ENCODE assay signal across 25 cellular contexts in genomic region chr6:130259140-130259539, GRCh38. TPM values are rescaled to one million over a fixed set of nuclear protein-coding genes. Genes with fewer than 3 reads are reported as not detected.
DNase-seq lines count a peak whose midpoint lies in the region; ATAC-seq lines count a peak whose summit lies in the region.
"Had no signal": no experiment of that assay in that cellular context is flagged by ENCODE, and none has a peak within 500 bp of the region (broad histone marks: within the 10 kb centered on the region; RNA-seq: fewer than 3 reads in every experiment).

No MANE protein-coding gene starts in this region.

- peaks cover 11% of the 10 kb centered on the region for H3K9me3 Mint-ChIP-seq in T-helper 1 cell treated with Interleukin-12 subunit alpha and Interleukin-12 subunit beta and Interleukin-4 antibody, amounts not matched to agents 30 μg/mL and 1 μg/mL, for 36 hours
- peaks cover 0 to 4% (median 0%) of the 10 kb centered on the region in 3 donors for H3K9me3 Mint-ChIP-seq in T-cell

- peaks cover 11% of the 10 kb centered on the region for H3K36me3 Mint-ChIP-seq in T-helper 1 cell treated with Interleukin-12 subunit alpha and Interleukin-12 subunit beta and Interleukin-4 antibody, amounts not matched to agents 30 μg/mL and 1 μg/mL, for 36 hours (ENCODE audit: low read depth)
- peaks cover 2% of the 10 kb centered on the region for H3K36me3 Mint-ChIP-seq in T-cell

- no CpG with 5 or more reads among the region's 1 CpG for WGBS in trophoblast cell (ENCODE audit: extremely low coverage, insufficient coverage, insufficient read length)

- peak overlapping the region; percentile 37 for H3K14ac ChIP-seq in trophoblast cell (ENCODE audit: low read length)

- H3K27ac Mint-ChIP-seq in T-helper 1 cell treated with Interleukin-12 subunit alpha and Interleukin-12 subunit beta and Interleukin-4 antibody, amounts not matched to agents 30 μg/mL and 1 μg/mL, for 36 hours: peak overlapping the region; percentile 35
- H3K27ac Mint-ChIP-seq in T-cell: peak overlapping the region; percentile 84 to 95
- H3K27ac Mint-ChIP-seq: HFFc6 had no signal

- H3K18ac ChIP-seq in trophoblast cell (ENCODE audit: low read length): no peak overlapping the region

- peaks cover 40% of the 10 kb centered on the region for H3K4me1 Mint-ChIP-seq in T-helper 1 cell treated with Interleukin-12 subunit alpha and Interleukin-12 subunit beta and Interleukin-4 antibody, amounts not matched to agents 30 μg/mL and 1 μg/mL, for 36 hours (ENCODE audit: low read depth)
- H3K4me1 Mint-ChIP-seq in T-cell: peaks cover 33 to 41% (median 33%) of the 10 kb centered on the region in 3 donors

- H2BK5ac ChIP-seq in trophoblast cell (ENCODE audit: low read depth, low read length, poor library complexity): no peak overlapping the region

- no peak overlapping the region for H3K4ac ChIP-seq in trophoblast cell (ENCODE audit: low read depth, low read length)

- H2AK5ac ChIP-seq in trophoblast cell (ENCODE audit: low read length): no peak overlapping the region

- H2BK12ac ChIP-seq in trophoblast cell (ENCODE audit: low read length): peak overlapping the region; percentile 31

- no peaks in the 10 kb centered on the region for H3K27me3 Mint-ChIP-seq in T-helper 1 cell treated with Interleukin-12 subunit alpha and Interleukin-12 subunit beta and Interleukin-4 antibody, amounts not matched to agents 30 μg/mL and 1 μg/mL, for 36 hours (ENCODE audit: low read depth)
- no peaks in the 10 kb centered on the region for H3K27me3 Mint-ChIP-seq in T-cell

- ATAC-seq in GM19351 (IDR thresholded peaks at IDR 0.05; ENCODE audit: unreplicated experiment) (peak; percentile 40), T-cell (replicated peaks in 1 of 4) (no peak)
- ATAC-seq: lower lobe of right lung, Panc1 had no signal

- peak overlapping the region; percentile 24 for H4K91ac ChIP-seq in trophoblast cell (ENCODE audit: low read depth, low read length)

- no peak for DNase-seq in T-helper 1 cell
- no peak for DNase-seq in T-cell
- DNase-seq in trophoblast cell: no peak
- DNase-seq in NCI-H774 (lab: John Stamatoyannopoulos, UW): no peak
- DNase-seq in NCI-H146 (lab: John Stamatoyannopoulos, UW): no peak
- DNase-seq in dermis blood vessel endothelial cell: no peak
- DNase-seq: 8988T; activated CD4-positive, alpha-beta T cell treated with anti-CD3 and anti-CD28 coated beads, Interleukin-2, amount 50 U/mL, for 1 hour; activated T-cell treated with anti-CD3 and anti-CD28 coated beads for 4 hours; amygdala; HFFc6; lower lobe of right lung; NCI-H1092 treated with DMSO at 0.1 percent for 48 hours; stimulated activated CD4-positive, alpha-beta T cell treated with anti-CD3 and anti-CD28 coated beads, Interleukin-1b, Interleukin-23, amount 100 ng/mL, for 48 hours; stimulated activated naive CD4-positive, alpha-beta T cell; WERI-Rb-1 had no signal

- H4K8ac ChIP-seq in trophoblast cell (ENCODE audit: low read depth, low read length): no peak overlapping the region

- H3K9me3 ChIP-seq in trophoblast cell (ENCODE audit: insufficient read depth, low read depth, low read length): peaks cover 6% of the 10 kb centered on the region
- H3K9me3 ChIP-seq: lower lobe of right lung, thoracic aorta had no signal

- CTCF ChIA-PET in T-cell (lab: Charles Lee): interaction anchor here (0.6 to 0.9 kb wide), 2 partner anchors 23 to 33 kb away, joined by 3 to 4 read pairs; no protein-coding TSS in a partner anchor

- POLR2A ChIA-PET in T-cell (lab: Charles Lee): no interaction called here

- H3K4me1 ChIP-seq in trophoblast cell (ENCODE audit: control insufficient read depth in 1 of 2, insufficient read depth in 2 of 2, low read length in 2 of 2): peaks cover 2% of the 10 kb centered on the region in 2 experiments
- H3K4me1 ChIP-seq: lower lobe of right lung had no signal

- no peak overlapping the region for H2AFZ ChIP-seq in trophoblast cell (ENCODE audit: insufficient read depth, low read length, poor library complexity)

- H4K12ac ChIP-seq in trophoblast cell (ENCODE audit: low read depth, low read length): no peak overlapping the region

- H3K27ac ChIP-seq in trophoblast cell (ENCODE audit: low read depth, low read length): no peak overlapping the region
- H3K27ac ChIP-seq: coronary artery, lower lobe of right lung, thoracic aorta, WERI-Rb-1 had no signal

- no peak overlapping the region for H3K4me3 ChIP-seq in trophoblast cell (ENCODE audit: low read depth, low read length)
- H3K4me3 ChIP-seq: coronary artery, lower lobe of right lung, thoracic aorta had no signal

- H2BK120ac ChIP-seq in trophoblast cell (ENCODE audit: insufficient read depth, low read length, poor library complexity): no peak overlapping the region

- no peak overlapping the region for H3K9ac ChIP-seq in trophoblast cell (ENCODE audit: low read length)

- H3K4me2 ChIP-seq in trophoblast cell (ENCODE audit: low read length): no peak overlapping the region

- no peak overlapping the region for H3K23ac ChIP-seq in trophoblast cell (ENCODE audit: low read length)

- no peak overlapping the region for H3K4me3 Mint-ChIP-seq in T-helper 1 cell treated with Interleukin-12 subunit alpha and Interleukin-12 subunit beta and Interleukin-4 antibody, amounts not matched to agents 30 μg/mL and 1 μg/mL, for 36 hours
- H3K4me3 Mint-ChIP-seq in T-cell: peak overlapping the region in 1 of 3 donors; percentile 49
- H3K4me3 Mint-ChIP-seq: HFFc6 had no signal

- H3K27me3 ChIP-seq in trophoblast cell (ENCODE audit: insufficient read depth, low read length): no peaks in the 10 kb centered on the region

- no peaks in the 10 kb centered on the region for H3K79me2 ChIP-seq in trophoblast cell (ENCODE audit: control insufficient read depth, insufficient read depth, low read length, poor library complexity)

- peaks cover 4% of the 10 kb centered on the region in 2 experiments for H3K36me3 ChIP-seq in trophoblast cell (ENCODE audit: control insufficient read depth in 1 of 2, insufficient read depth in 2 of 2, low read length in 2 of 2)
- H3K36me3 ChIP-seq: lower lobe of right lung, thoracic aorta, WERI-Rb-1 had no signal

- peaks cover 3% of the 10 kb centered on the region for H3K79me1 ChIP-seq in trophoblast cell (ENCODE audit: low read length)

RNA-seq across cellular contexts. Expression of gene SAMD3, which starts 36.4 kb away (rescaled TPM):
- total RNA-seq in T-cell (10 to 100 TPM; 27.5 to 73.8 (median 38.5) TPM), dermis blood vessel endothelial cell (not detected in 2 replicates)
- polyA plus RNA-seq in trophoblast cell (2013): 0.03 and 0.10 TPM in 2 replicates
- total RNA-seq: bronchial epithelial cell, kidney epithelial cell, LHCN-M2, NCI-H460 had no signal

Comparison
In these comparisons a context has a peak if more than half of its experiments do, and no peak if none do; other contexts are left out.
1. RNA of gene SAMD3, which starts 36.4 kb away (total RNA-seq): 27.5 to 73.8 TPM in T-cell; not detected in dermis blood vessel endothelial cell; every median in the first group is over 10 times any median in the second.